8 cellular contexts compared by ENCODE assay signal in the genomic region with DNA sequence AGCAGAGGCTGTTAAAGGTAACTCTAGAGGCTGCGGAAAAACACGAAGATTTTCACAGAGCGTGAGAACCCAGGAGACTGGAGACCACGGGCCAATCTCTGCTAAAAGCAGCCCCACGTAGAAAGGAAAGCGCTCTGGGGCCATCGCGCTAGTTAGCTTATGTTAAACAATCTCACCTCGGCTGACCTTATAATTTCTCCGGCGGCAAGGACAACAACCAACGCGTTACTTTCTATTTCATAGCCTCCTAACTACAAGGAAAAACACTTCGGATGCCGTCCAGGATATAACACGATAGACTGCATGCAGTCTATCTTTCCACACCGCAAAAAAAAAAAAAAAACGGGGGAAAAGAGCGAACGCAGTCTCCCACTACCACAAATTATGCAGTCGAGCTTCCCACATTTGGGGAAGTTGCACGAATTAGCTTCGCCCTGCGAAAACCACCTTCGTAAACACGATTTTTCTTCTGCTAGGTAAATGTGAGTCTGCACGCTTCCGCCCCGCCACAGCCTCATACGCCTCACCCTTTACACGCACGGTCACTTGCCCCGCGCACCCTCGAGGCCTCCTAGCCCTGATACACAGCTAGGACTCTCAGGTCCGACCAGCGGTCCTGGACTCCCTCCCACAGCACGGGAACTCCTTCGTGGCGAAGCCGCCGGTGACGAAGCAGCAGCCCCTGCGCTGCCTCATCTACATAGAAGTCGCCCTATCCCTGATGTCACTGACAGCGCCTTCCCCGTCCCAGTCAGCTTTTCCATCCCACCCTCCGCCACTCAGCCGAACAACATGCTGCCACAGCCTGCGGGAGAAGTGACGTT.
DNase-seq lines count a peak whose midpoint lies in the region; ATAC-seq lines count a peak whose summit lies in the region.

No MANE protein-coding gene starts in this region.

- peak; percentile 71 for ATAC-seq in GM19452 (IDR thresholded peaks at IDR 0.05; ENCODE audit: unreplicated experiment)

- DNase-seq in CD1c-positive myeloid dendritic cell (ENCODE audit: extremely low spot score) (peak; percentile 84), HS-5 (ENCODE audit: low read depth) (peak; percentile 79), RKO (ENCODE audit: low spot score) (peak; percentile 81), globus pallidus (ENCODE audit: low spot score) (peak; percentile 58), nucleus accumbens (lab: John Stamatoyannopoulos, UW) (peak in 33 of 56 donors; percentile 3 to 67 (median 29)), substantia nigra (lab: John Stamatoyannopoulos, UW) (peak in 38 of 49 donors; percentile 9 to 76 (median 38))
- peak; percentile 91 for DNase-seq in activated effector memory CD4-positive, alpha-beta T cell treated with anti-CD3 and anti-CD28 coated beads, Interleukin-2, amount 50 U/mL, for 16 hours

- H3K27ac ChIP-seq in substantia nigra (ENCODE audit: low read depth, low read length, poor library complexity, severe bottlenecking): peak overlapping the region; percentile 42

Comparison
In these comparisons a context has a peak if more than half of its experiments do, and no peak if none do; other contexts are left out.
1. Peak in every context shown above with its lines: DNase-seq, ATAC-seq and H3K27ac ChIP-seq.
2. DNase-seq: peak in every context shown above with its lines; median percentile 91 in activated effector memory CD4-positive, alpha-beta T cell treated with anti-CD3 and anti-CD28 coated beads, Interleukin-2, amount 50 U/mL, for 16 hours; 84 in CD1c-positive myeloid dendritic cell; 81 in RKO; 79 in HS-5; 58 in globus pallidus; 38 in substantia nigra; 29 in nucleus accumbens.